ENCODE assay signal across 16 cellular contexts in the genomic region with DNA sequence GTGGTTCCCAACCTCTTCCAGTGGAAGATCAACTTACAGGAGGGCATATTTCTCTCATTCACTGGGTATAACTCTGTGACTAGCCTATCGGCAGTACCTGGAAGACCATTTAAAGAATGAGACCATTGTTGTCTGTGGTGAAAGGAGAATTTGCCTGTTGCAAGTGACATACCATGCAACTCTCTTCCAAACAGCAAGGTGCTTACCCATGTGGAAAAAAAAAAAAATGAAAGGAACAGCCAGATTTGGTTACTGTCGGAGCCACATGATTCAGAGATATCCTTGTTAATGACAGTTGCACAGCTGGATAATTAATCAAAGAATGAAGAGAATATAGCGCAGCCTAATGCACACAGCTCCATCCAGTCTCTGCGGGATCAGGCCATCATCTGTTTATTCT.
"Had no signal": no experiment of that assay in that cellular context is flagged by ENCODE, and none has a peak within 500 bp of the region (broad histone marks: within the 10 kb centered on the region; RNA-seq: fewer than 3 reads in every experiment).

No MANE protein-coding gene starts in this region.

- H3K4me2 ChIP-seq: smooth muscle cell had no signal

- H3K4me3 ChIP-seq: cardiac muscle cell, ovary, smooth muscle cell, upper lobe of right lung had no signal

- H3K36me3 ChIP-seq: cardiac muscle cell, ovary, upper lobe of right lung had no signal

- DNase-seq: activated CD4-positive, alpha-beta T cell treated with anti-CD3 and anti-CD28 coated beads for 1 hour; activated CD4-positive, alpha-beta T cell treated with anti-CD3 and anti-CD28 coated beads, Interleukin-2, amount 50 U/mL, for 48 hours; activated gamma-delta T cell treated with Interleukin-2 at 50 U/mL for 16 hours; activated T-cell treated with anti-CD3 and anti-CD28 coated beads for 4 hours; dermis blood vessel endothelial cell; effector memory CD4-positive, alpha-beta T cell; mesenchymal stem cell; naive thymus-derived CD4-positive, alpha-beta T cell; ovary; stimulated activated naive B cell treated with anti-CD40 and anti-IgM and Interleukin-4, amounts not matched to agents 10 μg/mL and 1 μg/mL and 100 μg/mL, for 72 hours; T-helper 17 cell; upper lobe of right lung had no signal

- ATAC-seq: naive thymus-derived CD4-positive, alpha-beta T cell; sciatic nerve; stimulated activated naive B cell treated with anti-CD40 and anti-IgM and Interleukin-4, amounts not matched to agents 10 μg/mL and 1 μg/mL and 100 μg/mL, for 72 hours; T-helper 17 cell; upper lobe of right lung had no signal

- H3K27me3 ChIP-seq: cardiac muscle cell, ovary, upper lobe of right lung had no signal

- H3K27ac ChIP-seq: cardiac muscle cell, ovary, upper lobe of right lung, VCaP had no signal
